ENCODE assay signal across 8 cellular contexts in genomic region chr10:3807221-3807927, GRCh38. TPM values are rescaled to one million over a fixed set of nuclear protein-coding genes. Genes with fewer than 3 reads are reported as not detected.
DNase-seq lines count a peak whose midpoint lies in the region; ATAC-seq and TF ChIP-seq lines count a peak whose summit lies in the region.

No MANE protein-coding gene starts in this region.

- POLR2A ChIA-PET in A673 (lab: Charles Lee; ENCODE audit: low non-redundant PET) (no interaction called here), IMR-90 (lab: Charles Lee; ENCODE audit: unreplicated experiment) (no interaction called here)
- POLR2A ChIA-PET in activated CD8-positive, alpha-beta T cell treated with anti-CD3 and anti-CD28 coated beads, Interleukin-2, amount 10 ng/mL, durations not matched to agents 7 days and 5 days (lab: Charles Lee): interaction anchor here (0.7 to 13.1 kb wide), 6 partner anchors 24 to 165 kb away, joined by 3 to 658 read pairs (median 6); partner anchors contain the start of gene KLF6

- H3K79me1 ChIP-seq in IMR-90 (ENCODE audit: low read depth in 1 of 2, low read length in 2 of 2): peaks cover 0 to 38% of the 10 kb centered on the region in 2 experiments; a peak in 3 of 4 replicates

- H3K4me2 ChIP-seq in IMR-90 (ENCODE audit: low read depth, low read length): no peak overlapping the region

- no peaks in the 10 kb centered on the region for H3K27me3 ChIP-seq in A673 (replicated peaks; ENCODE audit: insufficient read depth, low read depth, low read length, poor library complexity)
- H3K27me3 ChIP-seq in IMR-90 (ENCODE audit: control insufficient read depth, insufficient read depth, low read length): no peaks in the 10 kb centered on the region
- no peaks in the 10 kb centered on the region for H3K27me3 ChIP-seq in lower lobe of right lung (ENCODE audit: low read depth)

- H3K4me1 Mint-ChIP-seq in activated CD8-positive, alpha-beta T cell treated with anti-CD3 and anti-CD28 coated beads, Interleukin-2, amount 10 ng/mL, durations not matched to agents 7 days and 5 days (ENCODE audit: low read depth): peaks cover 69% of the 10 kb centered on the region
- peaks cover 61% of the 10 kb centered on the region for H3K4me1 Mint-ChIP-seq in progenitor cell of endocrine pancreas (ENCODE audit: low read depth)

- peak overlapping the region; percentile 89 for H2BK5ac ChIP-seq in IMR-90 (ENCODE audit: low read depth, low read length, poor library complexity, severe bottlenecking)

- H3K36me3 ChIP-seq in A673 (ENCODE audit: insufficient read depth, low read length, poor library complexity, severe bottlenecking) (no peaks in the 10 kb centered on the region), IMR-90 (ENCODE audit: control insufficient read depth, insufficient read depth, low read length) (no peaks in the 10 kb centered on the region), lower lobe of right lung (no peaks in the 10 kb centered on the region)

- DNase-seq in A673 (ENCODE audit: low spot score) (no peak), IMR-90 (no peak), lower lobe of right lung (no peak), progenitor cell of endocrine pancreas (ENCODE audit: low spot score, unreplicated experiment) (no peak), midbrain (lab: John Stamatoyannopoulos, UW) (no peak)
- DNase-seq in activated CD8-positive, alpha-beta T cell treated with anti-CD3 and anti-CD28 coated beads, Interleukin-2, amount 10 ng/mL, durations not matched to agents 7 days and 5 days: no peak

- peak overlapping the region; percentile 71 for H3K4ac ChIP-seq in IMR-90 (ENCODE audit: low read depth, low read length)

- H3K27ac Mint-ChIP-seq in activated CD8-positive, alpha-beta T cell treated with anti-CD3 and anti-CD28 coated beads, Interleukin-2, amount 10 ng/mL, durations not matched to agents 7 days and 5 days: peak overlapping the region; percentile 98
- no peak overlapping the region for H3K27ac Mint-ChIP-seq in progenitor cell of endocrine pancreas

- peak overlapping the region; percentile 76 for H2BK20ac ChIP-seq in IMR-90 (ENCODE audit: low read depth, low read length)

- H3K18ac ChIP-seq in IMR-90 (ENCODE audit: low read depth, low read length): peak overlapping the region; percentile 46

- no peaks in the 10 kb centered on the region for H3K36me3 Mint-ChIP-seq in activated CD8-positive, alpha-beta T cell treated with anti-CD3 and anti-CD28 coated beads, Interleukin-2, amount 10 ng/mL, durations not matched to agents 7 days and 5 days (ENCODE audit: low read depth)
- H3K36me3 Mint-ChIP-seq in progenitor cell of endocrine pancreas (ENCODE audit: insufficient read depth): no peaks in the 10 kb centered on the region

- CTCF ChIA-PET in A673 (lab: Charles Lee) (interaction anchor here (0.6 kb wide), 1 partner anchor 945 kb away, joined by 4 read pairs; no protein-coding TSS in a partner anchor), IMR-90 (lab: Yijun Ruan, JAX) (interaction anchor here (0.5 kb wide), 1 partner anchor 137 kb away, joined by 4 read pairs; no protein-coding TSS in a partner anchor)
- CTCF ChIA-PET in activated CD8-positive, alpha-beta T cell treated with anti-CD3 and anti-CD28 coated beads, Interleukin-2, amount 10 ng/mL, durations not matched to agents 7 days and 5 days (lab: Charles Lee): interaction anchor here (3.5 kb wide), 1 partner anchor 23 kb away, joined by 19 read pairs; the partner anchor contains the start of gene KLF6

- H2AK5ac ChIP-seq in IMR-90 (ENCODE audit: low read depth, low read length): peak overlapping the region; percentile 59

- H3K9me1 ChIP-seq in IMR-90 (ENCODE audit: insufficient read depth, low read length): peaks cover 39% of the 10 kb centered on the region

- peak overlapping the region; percentile 12 to 71 for H4K8ac ChIP-seq in IMR-90 (ENCODE audit: low read depth in 2 of 2, low read length in 2 of 2)

- H2BK15ac ChIP-seq in IMR-90 (ENCODE audit: low read depth, low read length): peak overlapping the region; percentile 3; the same call in 2 of the 3 replicates

- no peak overlapping the region for H3K56ac ChIP-seq in IMR-90 (ENCODE audit: extremely low read depth, insufficient read depth, low read length)

- 85% methylated on average over 4 of the region's 15 CpGs; no CpG with 5 or more reads in 1 of the 2 experiments for WGBS in IMR-90 (ENCODE audit: extremely low coverage in 2 of 2, insufficient read length in 1 of 2), 2 experiments

- H2BK120ac ChIP-seq in IMR-90 (ENCODE audit: low read depth, low read length): peak overlapping the region; percentile 70

- no peaks in the 10 kb centered on the region for H3K9me3 Mint-ChIP-seq in activated CD8-positive, alpha-beta T cell treated with anti-CD3 and anti-CD28 coated beads, Interleukin-2, amount 10 ng/mL, durations not matched to agents 7 days and 5 days (ENCODE audit: insufficient read depth)
- no peaks in the 10 kb centered on the region for H3K9me3 Mint-ChIP-seq in progenitor cell of endocrine pancreas (ENCODE audit: low read depth)

- H2AK9ac ChIP-seq in IMR-90 (replicated peaks; ENCODE audit: low read depth, low read length, poor library complexity): no peak overlapping the region

- no peaks in the 10 kb centered on the region for H4K20me1 ChIP-seq in IMR-90 (ENCODE audit: insufficient read depth, low read length)

- H3K9me3 ChIP-seq in A673 (ENCODE audit: low read depth, low read length, poor library complexity, severe bottlenecking) (no peaks in the 10 kb centered on the region), IMR-90 (ENCODE audit: control insufficient read depth, insufficient read depth, low read length) (no peaks in the 10 kb centered on the region), lower lobe of right lung (no peaks in the 10 kb centered on the region)

- H3K4me3 ChIP-seq in A673 (ENCODE audit: low read depth, low read length, poor library complexity, severe bottlenecking) (no peak overlapping the region), IMR-90 (ENCODE audit: insufficient read depth, low read depth, low read length) (no peak overlapping the region), lower lobe of right lung (no peak overlapping the region)

- H2AFZ ChIP-seq in IMR-90 (replicated peaks; ENCODE audit: low read length, poor library complexity): no peak overlapping the region

- no peaks in the 10 kb centered on the region for H3K27me3 Mint-ChIP-seq in activated CD8-positive, alpha-beta T cell treated with anti-CD3 and anti-CD28 coated beads, Interleukin-2, amount 10 ng/mL, durations not matched to agents 7 days and 5 days (ENCODE audit: low read depth)
- H3K27me3 Mint-ChIP-seq in progenitor cell of endocrine pancreas: no peaks in the 10 kb centered on the region

- H4K5ac ChIP-seq in IMR-90 (ENCODE audit: low read depth, low read length): peak overlapping the region; percentile 43

- TF ChIP-seq RAD21 in IMR-90 (IDR thresholded peaks at IDR 0.05; ENCODE audit: low read length): no peak

- TF ChIP-seq CTCF in A673 (conservative IDR thresholded peaks at IDR 0.05; ENCODE audit: low read depth, low read length) (no peak), IMR-90 (conservative IDR thresholded peaks at IDR 0.05; ENCODE audit: low read depth, low read length) (no peak), lower lobe of right lung (IDR thresholded peaks at IDR 0.05) (no peak), progenitor cell of endocrine pancreas (IDR thresholded peaks at IDR 0.05; ENCODE audit: unreplicated experiment) (no peak)

- TF ChIP-seq POLR2A in IMR-90 (IDR thresholded peaks at IDR 0.05; ENCODE audit: low read depth, low read length): no peak

- BruUV-seq in A673 (replicated peaks; lab: Mats Ljungman, UMichigan) (no TSS peak), IMR-90 (replicated peaks; lab: Mats Ljungman, UMichigan) (no TSS peak)

- peak overlapping the region; percentile 20 for H3K27ac ChIP-seq in A673 (ENCODE audit: low read depth, low read length, poor library complexity, severe bottlenecking)
- peak overlapping the region; percentile 35 for H3K27ac ChIP-seq in IMR-90 (ENCODE audit: insufficient read depth, low read length)
- H3K27ac ChIP-seq in lower lobe of right lung: peak overlapping the region; percentile 89

- H3K9ac ChIP-seq in IMR-90 (ENCODE audit: low read depth, low read length): no peak overlapping the region

- ATAC-seq in IMR-90 (ENCODE audit: low read depth): no peak
- no peak for ATAC-seq in activated CD8-positive, alpha-beta T cell treated with anti-CD3 and anti-CD28 coated beads, Interleukin-2, amount 10 ng/mL, durations not matched to agents 7 days and 5 days
- no peak for ATAC-seq in lower lobe of right lung
- ATAC-seq in GM19463 (IDR thresholded peaks at IDR 0.05; ENCODE audit: unreplicated experiment): no peak
- no peak for ATAC-seq in GM19328 (IDR thresholded peaks at IDR 0.05; ENCODE audit: unreplicated experiment)

- dilution Hi-C loops in IMR-90 (cut with HindIII; ENCODE audit: low sequenced_read_pairs, unreplicated experiment): no loop called here

- H3K23ac ChIP-seq in IMR-90 (ENCODE audit: low read depth, low read length): peak overlapping the region; percentile 77

- in situ Hi-C loops in IMR-90 (cut with MboI; ENCODE audit: low sequenced_read_pairs): loop anchor here (5.0 kb wide), 1 partner anchor 80 kb away; no protein-coding TSS in a partner anchor

- H4K91ac ChIP-seq in IMR-90 (ENCODE audit: insufficient read depth, low read depth, low read length): peak overlapping the region; percentile 77

- intact Hi-C loops in A673 (cut with micrococcal nuclease; ENCODE audit: unreplicated experiment) (no loop called here), IMR-90 (cut with micrococcal nuclease) (no loop called here), lower lobe of right lung (cut with DNase I) (no loop called here)

- H3K4me3 Mint-ChIP-seq in activated CD8-positive, alpha-beta T cell treated with anti-CD3 and anti-CD28 coated beads, Interleukin-2, amount 10 ng/mL, durations not matched to agents 7 days and 5 days: peak overlapping the region; percentile 16
- H3K4me3 Mint-ChIP-seq in progenitor cell of endocrine pancreas (ENCODE audit: low read depth): no peak overlapping the region

- peak overlapping the region; percentile 65 for H3K14ac ChIP-seq in IMR-90 (replicated peaks; ENCODE audit: low read depth, low read length)

- H3K4me1 ChIP-seq in A673 (ENCODE audit: insufficient read depth, low read length, poor library complexity, severe bottlenecking) (peaks cover 71% of the 10 kb centered on the region), IMR-90 (ENCODE audit: control insufficient read depth, insufficient read depth, low read length) (peaks cover 36% of the 10 kb centered on the region), lower lobe of right lung (peaks cover 87% of the 10 kb centered on the region)

TF ChIP-seq in IMR-90, 13 proteins besides CTCF, POLR2A, EP300 and RAD21 (continues in another document):
- TF ChIP-seq BHLHE40 (IDR thresholded peaks at IDR 0.05; ENCODE audit: low read depth, low read length): no peak
- no peak for TF ChIP-seq MAFK (IDR thresholded peaks at IDR 0.05; ENCODE audit: low read depth, low read length)

RNA-seq across cellular contexts. Expression of gene KLF6, which starts 22.4 kb away (rescaled TPM):
- 57.3 and 70.1 TPM in 2 replicates for total RNA-seq in A673 (2021)
- 69.0 and 98.6 TPM in 2 replicates for total RNA-seq in IMR-90 (2012; rRNA removed)
- 123 and 175 TPM in 2 replicates for polyA plus RNA-seq in IMR-90 (2012; rRNA removed)
- polyA plus RNA-seq in IMR-90 (2012; cell fraction: cytosol; rRNA removed): 70.4 and 114 TPM in 2 replicates
- polyA plus RNA-seq in IMR-90 (2012; cell fraction: nucleus; rRNA removed; ENCODE audit: low replicate concordance): 720 and 827 TPM in 2 replicates
- 100 to 1,000 TPM; 208 to 215 TPM for total RNA-seq in activated CD8-positive, alpha-beta T cell treated with anti-CD3 and anti-CD28 coated beads, Interleukin-2, amount 10 ng/mL, durations not matched to agents 7 days and 5 days
- total RNA-seq in lower lobe of right lung: 242 TPM
- 95.5 and 109 TPM in 2 replicates for total RNA-seq in progenitor cell of endocrine pancreas

Comparison
In these comparisons a context has a peak if more than half of its experiments do, and no peak if none do; other contexts are left out.
1. H3K27ac ChIP-seq: peak in every context shown above with its lines; median percentile 89 in lower lobe of right lung; 35 in IMR-90; 20 in A673.